In the genomic region with DNA sequence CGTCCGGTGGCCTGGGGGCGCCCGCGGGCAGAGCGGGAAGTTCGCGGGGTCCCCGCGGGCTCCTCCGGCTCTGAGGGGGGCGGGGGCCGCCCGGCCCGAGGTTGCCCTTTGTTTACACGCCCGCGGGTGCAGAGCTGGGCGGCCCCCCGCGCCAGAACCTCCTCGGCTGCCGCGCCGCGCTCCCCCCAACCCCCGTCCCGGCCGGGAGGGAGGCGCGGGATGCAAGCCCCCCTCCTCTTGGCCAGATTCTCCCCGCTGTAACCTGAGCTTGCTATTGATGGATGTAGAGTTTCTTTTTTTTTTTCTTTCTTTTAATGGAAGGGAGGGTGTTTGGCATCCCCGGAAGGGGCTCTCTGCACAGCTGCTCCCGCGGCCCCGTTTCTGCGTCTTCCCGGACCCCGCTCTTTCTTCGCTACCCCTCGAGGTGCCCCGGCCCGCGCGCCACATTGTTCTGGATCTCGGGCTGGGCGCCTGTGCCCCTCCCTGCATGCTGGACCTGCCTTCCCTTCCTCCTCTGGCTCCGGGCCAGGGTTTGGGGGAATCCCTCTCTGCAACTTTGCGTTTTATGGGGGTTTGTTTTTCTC, we compare ENCODE assay signal across 8 cellular contexts. TPM values are rescaled to one million over a fixed set of nuclear protein-coding genes. Genes with fewer than 3 reads are reported as not detected.
DNase-seq lines count a peak whose midpoint lies in the region; TF ChIP-seq lines count a peak whose summit lies in the region.

No MANE protein-coding gene starts in this region.

- H3K36me3 ChIP-seq in GM23248 (ENCODE audit: low read depth): no peaks in the 10 kb centered on the region

- H3K27me3 ChIP-seq in GM23248 (replicated peaks; ENCODE audit: insufficient read depth): peaks cover 43% of the 10 kb centered on the region

- peak overlapping the region; percentile 63 for H3K4me3 ChIP-seq in GM23248

- H3K4me1 Mint-ChIP-seq in endothelial cell (ENCODE audit: unreplicated experiment) (peaks cover 56% of the 10 kb centered on the region), progenitor cell of endocrine pancreas (ENCODE audit: low read depth) (peaks cover 56% of the 10 kb centered on the region)

- no peak for TF ChIP-seq CTCF in C4-2B (conservative IDR thresholded peaks at IDR 0.05)
- no peak for TF ChIP-seq CTCF in endothelial cell (IDR thresholded peaks at IDR 0.05; ENCODE audit: unreplicated experiment)
- no peak for TF ChIP-seq CTCF in progenitor cell of endocrine pancreas (IDR thresholded peaks at IDR 0.05; ENCODE audit: unreplicated experiment)

- no peaks in the 10 kb centered on the region for H3K79me2 ChIP-seq in GM23248 (ENCODE audit: insufficient read depth)

- in situ Hi-C loops in GM23248 (cut with MboI): no loop called here

- H3K9me2 ChIP-seq in GM23248 (ENCODE audit: insufficient read depth): no peaks in the 10 kb centered on the region

- DNase-seq in GM23248: no peak
- peak; percentile 29 for DNase-seq in OCI-M1 (lab: John Stamatoyannopoulos, UW)
- no peak for DNase-seq in endothelial cell (ENCODE audit: low spot score)
- no peak for DNase-seq in progenitor cell of endocrine pancreas (ENCODE audit: low spot score, unreplicated experiment)
- DNase-seq in GF-D8 (lab: John Stamatoyannopoulos, UW): no peak
- no peak for DNase-seq in AML-193 (lab: John Stamatoyannopoulos, UW)
- no peak for DNase-seq in NCI-H1694 treated with DMSO at 0.1 percent for 48 hours (lab: John Stamatoyannopoulos, UW)

- peaks cover 4% of the 10 kb centered on the region; the same call in 1 of the 2 replicates for H3F3A ChIP-seq in GM23248 (ENCODE audit: insufficient read depth)

- H3K27ac Mint-ChIP-seq in endothelial cell (ENCODE audit: unreplicated experiment) (peak overlapping the region; percentile 82), progenitor cell of endocrine pancreas (peak overlapping the region; percentile 91)

- peak overlapping the region; percentile 90 for H3K27ac ChIP-seq in C4-2B
- no peak overlapping the region for H3K27ac ChIP-seq in GM23248

- peak overlapping the region; percentile 96 for H3K4me3 Mint-ChIP-seq in endothelial cell (ENCODE audit: unreplicated experiment)
- peak overlapping the region; percentile 88 for H3K4me3 Mint-ChIP-seq in progenitor cell of endocrine pancreas (ENCODE audit: low read depth)

- H3K9me3 ChIP-seq in GM23248 (ENCODE audit: low read depth): no peaks in the 10 kb centered on the region

- H3K9me3 Mint-ChIP-seq in endothelial cell (ENCODE audit: unreplicated experiment) (no peaks in the 10 kb centered on the region), progenitor cell of endocrine pancreas (ENCODE audit: low read depth) (no peaks in the 10 kb centered on the region)

- H3K9ac ChIP-seq in GM23248: no peak overlapping the region; the same call in 1 of the 2 replicates

- H4K20me1 ChIP-seq in GM23248 (ENCODE audit: insufficient read depth): no peaks in the 10 kb centered on the region

- no peaks in the 10 kb centered on the region for H3K4me1 ChIP-seq in GM23248 (ENCODE audit: insufficient read depth)

- 4 to 10% methylated on average over 14 to 33 of the region's 49 CpGs for WGBS in GM23248 (ENCODE audit: low coverage in 1 of 2, low lambda C conversion rate in 2 of 2, missing lambda C conversion rate in 2 of 2), 2 experiments

- H3K36me3 Mint-ChIP-seq in endothelial cell (ENCODE audit: low read depth, unreplicated experiment) (peaks cover 31% of the 10 kb centered on the region), progenitor cell of endocrine pancreas (ENCODE audit: insufficient read depth) (peaks cover 28% of the 10 kb centered on the region)

- peak overlapping the region; percentile 76 for H3K4me2 ChIP-seq in GM23248 (ENCODE audit: unreplicated experiment)

- H3K27me3 Mint-ChIP-seq in endothelial cell (ENCODE audit: unreplicated experiment) (peaks cover 18% of the 10 kb centered on the region), progenitor cell of endocrine pancreas (no peaks in the 10 kb centered on the region)

- peak overlapping the region; percentile 75 for H2AFZ ChIP-seq in GM23248

RNA-seq across cellular contexts. Expression of a gene that starts 0.6 kb away (rescaled TPM):
- 0.11 and 0.13 TPM in 2 replicates for total RNA-seq in GM23248 (2014; rRNA removed; shearing (Covaris generic))
- 0.13 and 0.23 TPM in 2 replicates for polyA plus RNA-seq in GM23248 (2016; fragmentation: Nextera tagmentation; extraction: Ambion mirVana)
- total RNA-seq in endothelial cell (ENCODE audit: unreplicated experiment) (50.0 TPM), progenitor cell of endocrine pancreas (106 and 111 TPM in 2 replicates)

RNA-seq across cellular contexts. Expression of a gene that starts 18.3 kb away (rescaled TPM):
- total RNA-seq in GM23248 (2014; rRNA removed; shearing (Covaris generic)): 2.7 and 3.9 TPM in 2 replicates
- polyA plus RNA-seq in GM23248 (2016; fragmentation: Nextera tagmentation; extraction: Ambion mirVana): 5.9 and 6.4 TPM in 2 replicates
- total RNA-seq in endothelial cell (ENCODE audit: unreplicated experiment) (3.3 TPM), progenitor cell of endocrine pancreas (21.7 and 23.1 TPM in 2 replicates)

RNA-seq across cellular contexts. Expression of a gene that starts 47.9 kb away (rescaled TPM):
- not detected in 2 replicates for total RNA-seq in GM23248 (2014; rRNA removed; shearing (Covaris generic))
- not detected in 2 replicates for polyA plus RNA-seq in GM23248 (2016; fragmentation: Nextera tagmentation; extraction: Ambion mirVana)
- total RNA-seq in endothelial cell (ENCODE audit: unreplicated experiment): not detected
- not detected in 2 replicates for total RNA-seq in progenitor cell of endocrine pancreas

Comparison
In these comparisons a context has a peak if more than half of its experiments do, and no peak if none do; other contexts are left out.
1. RNA of a gene that starts 0.6 kb away (total RNA-seq): 106 to 111 TPM in progenitor cell of endocrine pancreas and 50.0 TPM in endothelial cell (single experiment); 0.11 to 0.13 TPM in GM23248; every median in the first group is over 10 times any median in the second.